16 cellular contexts compared by ENCODE assay signal in genomic region chr18:96101-96766, GRCh38. TPM values are rescaled to one million over a fixed set of nuclear protein-coding genes. Genes with fewer than 3 reads are reported as not detected.
DNase-seq lines count a peak whose midpoint lies in the region; ATAC-seq and TF ChIP-seq lines count a peak whose summit lies in the region.
"Not testable (repeated sequence)": the region's sequence is repeated elsewhere in the genome, so short reads cannot be mapped to it uniquely, and the experiment has no call there.
"Had no signal": no experiment of that assay in that cellular context is flagged by ENCODE, and none has a peak within 500 bp of the region (broad histone marks: within the 10 kb centered on the region; RNA-seq: fewer than 3 reads in every experiment).

No MANE protein-coding gene starts in this region.

- peaks cover 12% of the 10 kb centered on the region for H3K4me1 Mint-ChIP-seq in Caco-2 (ENCODE audit: low read depth, unreplicated experiment)
- not testable (repeated sequence) for H3K4me1 Mint-ChIP-seq in activated CD8-positive, alpha-beta T cell treated with anti-CD3 and anti-CD28 coated beads for 36 hours (ENCODE audit: low read depth); central memory CD8-positive, alpha-beta T cell; type B pancreatic cell (ENCODE audit: unreplicated experiment)

- H3K27ac Mint-ChIP-seq in Caco-2 (ENCODE audit: unreplicated experiment), result peak overlapping the region; percentile 63
- H3K27ac Mint-ChIP-seq in activated CD8-positive, alpha-beta T cell treated with anti-CD3 and anti-CD28 coated beads for 36 hours; type B pancreatic cell: not testable (repeated sequence)
- peak overlapping the region; percentile 54 for H3K27ac Mint-ChIP-seq in central memory CD8-positive, alpha-beta T cell (ENCODE audit: low read depth)

- peaks cover 17% of the 10 kb centered on the region for H3K36me3 Mint-ChIP-seq in Caco-2 (ENCODE audit: insufficient read depth, unreplicated experiment)
- not testable (repeated sequence) for H3K36me3 Mint-ChIP-seq in activated CD8-positive, alpha-beta T cell treated with anti-CD3 and anti-CD28 coated beads for 36 hours (ENCODE audit: low read depth); type B pancreatic cell
- H3K36me3 Mint-ChIP-seq in central memory CD8-positive, alpha-beta T cell (ENCODE audit: insufficient read depth), result peaks cover 17% of the 10 kb centered on the region

- not testable (repeated sequence) for DNase-seq in Caco-2; activated CD8-positive, alpha-beta T cell treated with anti-CD3 and anti-CD28 coated beads for 36 hours; type B pancreatic cell (ENCODE audit: extremely low spot score, unreplicated experiment)
- DNase-seq in NCI-H748 (lab: John Stamatoyannopoulos, UW; ENCODE audit: unreplicated experiment) (peak; percentile 21), mucosa of descending colon (peak in 1 of 3 donors; percentile 32)
- DNase-seq in central memory CD8-positive, alpha-beta T cell (ENCODE audit: low spot score in 2 of 2), result peak in 1 of 2 donors; percentile 28

- BruUV-seq in Caco-2 (replicated peaks; lab: Mats Ljungman, UMichigan), result not testable (repeated sequence)

- not testable (repeated sequence) for H3K4me1 ChIP-seq in Caco-2; mucosa of descending colon (ENCODE audit: low read depth)

- not testable (repeated sequence) for H3K9me3 Mint-ChIP-seq in Caco-2 (ENCODE audit: unreplicated experiment); activated CD8-positive, alpha-beta T cell treated with anti-CD3 and anti-CD28 coated beads for 36 hours; central memory CD8-positive, alpha-beta T cell; type B pancreatic cell

- TF ChIP-seq CTCF in Caco-2 (IDR thresholded peaks at IDR 0.05; ENCODE audit: insufficient read depth in 1 of 2, low read depth in 1 of 2, low read length in 1 of 2, severe bottlenecking in 1 of 2, unreplicated experiment in 1 of 2); mucosa of descending colon (IDR thresholded peaks at IDR 0.05); type B pancreatic cell (conservative IDR thresholded peaks at IDR 0.05): not testable (repeated sequence)
- TF ChIP-seq CTCF in activated CD8-positive, alpha-beta T cell treated with anti-CD3 and anti-CD28 coated beads for 36 hours (IDR thresholded peaks at IDR 0.05), result peak; percentile 2

- intact Hi-C loops in Caco-2 (cut with micrococcal nuclease; ENCODE audit: unreplicated experiment); activated CD8-positive, alpha-beta T cell treated with anti-CD3 and anti-CD28 coated beads for 36 hours (cut with micrococcal nuclease); mucosa of descending colon (cut with DNase I, micrococcal nuclease): not testable (repeated sequence)

- CTCF ChIA-PET in Caco-2 (lab: Charles Lee); activated CD8-positive, alpha-beta T cell treated with anti-CD3 and anti-CD28 coated beads for 36 hours (lab: Charles Lee): not testable (repeated sequence)

- H3K27me3 Mint-ChIP-seq in Caco-2 (ENCODE audit: insufficient read depth, unreplicated experiment); activated CD8-positive, alpha-beta T cell treated with anti-CD3 and anti-CD28 coated beads for 36 hours; central memory CD8-positive, alpha-beta T cell; type B pancreatic cell: not testable (repeated sequence)

- not testable (repeated sequence) for H3K27me3 ChIP-seq in Caco-2 (replicated peaks; ENCODE audit: control insufficient read depth, insufficient read depth, low read length)

- not testable (repeated sequence) for H3K4me3 ChIP-seq in Caco-2 (ENCODE audit: low read depth, low read length); mucosa of descending colon

- not testable (repeated sequence) for H3K9me3 ChIP-seq in Caco-2, mucosa of descending colon

- ATAC-seq in GM19455 (IDR thresholded peaks at IDR 0.05; ENCODE audit: unreplicated experiment) (peak; percentile 56), HG03520 (IDR thresholded peaks at IDR 0.05; ENCODE audit: unreplicated experiment) (peak; percentile 53), mucosa of descending colon (peak; percentile 18)
- ATAC-seq in activated CD8-positive, alpha-beta T cell treated with anti-CD3 and anti-CD28 coated beads for 36 hours, result peak; percentile 65
- peak; percentile 66 for ATAC-seq in central memory CD8-positive, alpha-beta T cell (replicated peaks; ENCODE audit: extremely low read depth, poor library complexity, severe bottlenecking)

- POLR2A ChIA-PET in Caco-2 (lab: Charles Lee); activated CD8-positive, alpha-beta T cell treated with anti-CD3 and anti-CD28 coated beads for 36 hours (lab: Charles Lee): not testable (repeated sequence)

- not testable (repeated sequence) for H3K4me3 Mint-ChIP-seq in Caco-2 (ENCODE audit: unreplicated experiment); activated CD8-positive, alpha-beta T cell treated with anti-CD3 and anti-CD28 coated beads for 36 hours
- H3K4me3 Mint-ChIP-seq in central memory CD8-positive, alpha-beta T cell, result peak overlapping the region; percentile 17
- H3K4me3 Mint-ChIP-seq in type B pancreatic cell, result peak overlapping the region; percentile 3

- H3K36me3 ChIP-seq in Caco-2 (ENCODE audit: control insufficient read depth, insufficient read depth, low read length); mucosa of descending colon (ENCODE audit: low read depth): not testable (repeated sequence)

RNA-seq across cellular contexts. Expression of gene TUBB8B, which starts 46.8 kb away (rescaled TPM):
- 0.91 and 1.4 TPM in 2 replicates for total RNA-seq in Caco-2 (2022)
- not detected for total RNA-seq in activated CD8-positive, alpha-beta T cell treated with anti-CD3 and anti-CD28 coated beads for 36 hours
- 1 to 10 TPM in 1 of 3 donors, under 1 TPM in 1, not detected in 1; 0.55 to 1.2 TPM for total RNA-seq in mucosa of descending colon
- total RNA-seq in type B pancreatic cell (ENCODE audit: low replicate concordance), result 0.36 TPM in 1 of 2 replicates, not detected in the other
- total RNA-seq: activated CD4-positive, alpha-beta T cell treated with anti-CD3 and anti-CD28 coated beads, Interleukin-2, amount 10 ng/mL, durations not matched to agents 7 days and 5 days; esophagus muscularis mucosa; H4; left cardiac atrium; osteoblast; renal cortical epithelial cell; suprapubic skin; T-helper 2 cell treated with Interferon-gamma antibody and Interleukin-4, amounts not matched to agents 100 ng/mL and 5 ng/mL, for 36 hours had no signal
